Comparison of ENCODE assay signal across 19 cellular contexts in the genomic region with DNA sequence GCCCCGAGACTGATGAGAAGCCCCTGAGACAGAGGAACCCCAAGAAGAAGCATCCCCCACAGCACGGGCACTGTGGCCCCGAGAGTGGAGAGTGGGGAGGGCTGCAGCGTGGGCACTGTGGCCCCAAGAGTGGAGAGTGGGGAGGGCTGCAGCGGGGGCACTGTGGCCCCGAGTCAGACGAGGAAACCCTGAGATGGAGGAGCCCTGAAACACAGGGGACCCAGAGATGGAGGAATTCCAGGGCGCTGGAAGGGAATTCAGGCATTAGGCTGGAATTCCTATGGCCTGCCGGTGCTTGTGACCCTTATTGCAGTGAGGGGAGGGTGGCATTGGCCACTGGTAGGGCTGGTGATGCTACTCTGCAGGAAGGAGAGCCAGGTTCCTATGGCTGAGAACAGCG.
"Had no signal": no experiment of that assay in that cellular context is flagged by ENCODE, and none has a peak within 500 bp of the region (broad histone marks: within the 10 kb centered on the region; RNA-seq: fewer than 3 reads in every experiment).

No MANE protein-coding gene starts in this region.

- H3K27me3 ChIP-seq: gastrocnemius medialis, tibial nerve had no signal

- H3K36me3 ChIP-seq: brain microvascular endothelial cell, gastrocnemius medialis, left ventricle myocardium inferior, tibial nerve had no signal

- H3K27ac ChIP-seq: brain microvascular endothelial cell, gastrocnemius medialis, left ventricle myocardium inferior, psoas muscle, tibial nerve had no signal

- H3K4me2 ChIP-seq: smooth muscle cell had no signal

- DNase-seq: activated CD4-positive, alpha-beta T cell treated with anti-CD3 and anti-CD28 coated beads for 1 hour; activated CD4-positive, alpha-beta T cell treated with anti-CD3 and anti-CD28 coated beads, Interleukin-2, amount 50 U/mL, for 4 hours; activated naive CD4-positive, alpha-beta T cell; activated T-cell treated with anti-CD3 and anti-CD28 coated beads, Interleukin-2, amount 50 U/mL, for 1 hour; anterior cingulate cortex; brain microvascular endothelial cell; central memory CD4-positive, alpha-beta T cell; effector CD4-positive, alpha-beta T cell; gastrocnemius medialis; left ventricle myocardium inferior; mammary epithelial cell; psoas muscle; right cardiac atrium; stimulated activated CD4-positive, alpha-beta T cell treated with anti-CD3 and anti-CD28 coated beads, Interleukin-4, amount 100 ng/mL, for 4 hours; stimulated activated naive CD4-positive, alpha-beta T cell had no signal

- ATAC-seq: activated T-helper 17 cell treated with anti-CD3 and anti-CD28 coated beads, Interleukin-2, amount 50 U/mL, for 72 hours; esophagus mucosa; gastrocnemius medialis; psoas muscle; right cardiac atrium had no signal

- H3K4me3 ChIP-seq: gastrocnemius medialis, left ventricle myocardium inferior, psoas muscle, smooth muscle cell, tibial nerve had no signal

- H3K4me1 ChIP-seq: gastrocnemius medialis, left ventricle myocardium inferior, psoas muscle, tibial nerve had no signal

- H3K9me3 ChIP-seq: gastrocnemius medialis, left ventricle myocardium inferior, psoas muscle, tibial nerve had no signal
